ENCODE assay signal across 8 cellular contexts in the genomic region with DNA sequence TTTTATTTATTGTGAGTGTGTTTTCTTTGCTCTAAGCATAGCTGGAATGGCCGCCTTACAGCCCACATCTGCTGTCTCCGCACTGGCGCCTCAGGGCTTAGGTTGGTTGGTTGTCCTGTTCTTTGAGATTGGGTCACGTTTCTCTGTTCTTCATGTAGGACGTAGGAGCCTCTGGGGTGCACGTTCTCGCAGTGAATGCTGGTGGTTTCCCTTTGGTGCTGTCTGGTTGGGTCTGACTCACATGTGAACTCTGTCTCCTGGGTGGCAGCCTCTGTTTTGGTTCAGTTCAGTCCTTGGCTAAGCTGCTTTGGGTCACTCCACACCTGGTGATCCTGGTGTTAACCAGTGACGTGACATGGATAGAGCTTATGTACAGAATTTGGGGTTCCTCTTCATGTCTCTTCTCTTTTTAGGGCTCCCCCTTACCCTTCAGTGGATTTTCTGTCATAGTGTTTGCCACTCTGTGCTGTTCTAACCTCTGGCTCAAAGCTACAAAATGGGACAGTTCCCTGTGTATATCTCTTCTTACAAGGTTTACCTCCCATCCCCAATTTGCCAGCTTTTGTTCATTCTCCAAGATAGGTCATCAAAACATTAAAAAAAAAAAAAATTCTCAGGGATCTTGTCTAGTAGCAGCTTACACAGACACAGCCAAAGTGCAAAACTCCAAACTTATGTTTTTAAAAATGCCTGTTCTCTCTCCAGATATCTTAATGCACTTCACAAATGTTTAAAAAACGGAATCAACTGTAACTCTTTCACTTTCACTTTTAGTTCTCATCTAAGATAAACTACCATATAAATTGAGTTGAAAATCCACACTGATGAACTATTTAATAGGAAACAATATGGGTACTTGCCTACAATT. TPM values are rescaled to one million over a fixed set of nuclear protein-coding genes. Genes with fewer than 3 reads are reported as not detected.
A peak's percentile ranks its signal among the peaks of the same experiment; 100 is the strongest.
DNase-seq lines count a peak whose midpoint lies in the region; ATAC-seq and TF ChIP-seq lines count a peak whose summit lies in the region.

No MANE protein-coding gene starts in this region.

- H3K4me1 Mint-ChIP-seq in CD4-positive, alpha-beta T cell (ENCODE audit: low read depth), result peaks cover 23% of the 10 kb centered on the region
- H3K4me1 Mint-ChIP-seq in activated T-cell treated with anti-CD3 and anti-CD28 coated beads, Interleukin-2, amount 50 U/mL, for 24 hours (ENCODE audit: low read depth), result peaks cover 23% of the 10 kb centered on the region

- no peak for TF ChIP-seq CTCF in CD4-positive, alpha-beta T cell (IDR thresholded peaks at IDR 0.05)

- no peaks in the 10 kb centered on the region for H3K9me3 Mint-ChIP-seq in CD4-positive, alpha-beta T cell
- no peaks in the 10 kb centered on the region for H3K9me3 Mint-ChIP-seq in activated T-cell treated with anti-CD3 and anti-CD28 coated beads, Interleukin-2, amount 50 U/mL, for 24 hours

- DNase-seq in CD4-positive, alpha-beta T cell, result peak; percentile 53 to 71 (median 62)
- peak; percentile 44 for DNase-seq in LoVo (ENCODE audit: low spot score)
- peak; percentile 75 for DNase-seq in activated T-cell treated with anti-CD3 and anti-CD28 coated beads, Interleukin-2, amount 50 U/mL, for 24 hours
- DNase-seq in left ventricle myocardium superior, result peak; percentile 19
- peak; percentile 47 for DNase-seq in stimulated activated CD8-positive, alpha-beta memory T cell treated with anti-CD3 and anti-CD28 coated beads, Interleukin-12 subunit alpha, Interleukin-12 subunit beta, amount 100 ng/mL, for 1 hour (ENCODE audit: low read depth)
- DNase-seq in DMS 273 treated with DMSO at 0.1 percent for 48 hours (lab: John Stamatoyannopoulos, UW), result no peak
- DNase-seq in NCI-H187 (lab: John Stamatoyannopoulos, UW), result no peak

- H3K36me3 Mint-ChIP-seq in CD4-positive, alpha-beta T cell (ENCODE audit: low read depth), result no peaks in the 10 kb centered on the region
- no peaks in the 10 kb centered on the region for H3K36me3 Mint-ChIP-seq in activated T-cell treated with anti-CD3 and anti-CD28 coated beads, Interleukin-2, amount 50 U/mL, for 24 hours (ENCODE audit: low read depth)

- H3K9me3 ChIP-seq in CD4-positive, alpha-beta T cell (ENCODE audit: control insufficient read depth, low read length), result no peaks in the 10 kb centered on the region

- CTCF ChIA-PET in CD4-positive, alpha-beta T cell (lab: Charles Lee), result interaction anchor here (1.3 to 1.5 kb wide), 2 partner anchors 16 to 104 kb away, joined by 3 read pairs; no protein-coding TSS in a partner anchor

- H3K27me3 Mint-ChIP-seq in CD4-positive, alpha-beta T cell, result no peaks in the 10 kb centered on the region
- no peaks in the 10 kb centered on the region for H3K27me3 Mint-ChIP-seq in activated T-cell treated with anti-CD3 and anti-CD28 coated beads, Interleukin-2, amount 50 U/mL, for 24 hours

- H3K27ac ChIP-seq in CD4-positive, alpha-beta T cell (ENCODE audit: low read depth, low read length), result peak overlapping the region; percentile 63

- no peaks in the 10 kb centered on the region for H3K27me3 ChIP-seq in CD4-positive, alpha-beta T cell (ENCODE audit: control insufficient read depth, insufficient read depth, low read length)

- intact Hi-C loops in CD4-positive, alpha-beta T cell (cut with DNase I, micrococcal nuclease), result loop anchor here in 1 of 2 experiments (2.0 kb wide), 1 partner anchor 34 kb away; no protein-coding TSS in a partner anchor
- intact Hi-C loops in left ventricle myocardium superior (cut with micrococcal nuclease), result no loop called here

- H3K4me3 Mint-ChIP-seq in CD4-positive, alpha-beta T cell, result peak overlapping the region; percentile 72
- peak overlapping the region; percentile 71 for H3K4me3 Mint-ChIP-seq in activated T-cell treated with anti-CD3 and anti-CD28 coated beads, Interleukin-2, amount 50 U/mL, for 24 hours

- POLR2A ChIA-PET in CD4-positive, alpha-beta T cell (lab: Charles Lee), result interaction anchor here (0.6 to 3.7 kb wide), 10 partner anchors 10 to 431 kb away, joined by 3 to 20 read pairs (median 4); a partner anchor contains a TSS

- H3K27ac Mint-ChIP-seq in CD4-positive, alpha-beta T cell, result peak overlapping the region; percentile 89
- H3K27ac Mint-ChIP-seq in activated T-cell treated with anti-CD3 and anti-CD28 coated beads, Interleukin-2, amount 50 U/mL, for 24 hours, result peak overlapping the region; percentile 88

- peak; percentile 96 for ATAC-seq in CD4-positive, alpha-beta T cell (ENCODE audit: poor library complexity)
- ATAC-seq in GM21447 (IDR thresholded peaks at IDR 0.05; ENCODE audit: unreplicated experiment) (peak; percentile 99), left ventricle myocardium superior (no peak)

RNA-seq across cellular contexts. Expression of a gene that starts 12.8 kb away (rescaled TPM):
- 10 to 100 TPM; 20.4 to 21.2 TPM for total RNA-seq in CD4-positive, alpha-beta T cell
- total RNA-seq in left ventricle myocardium superior, result 13.4 TPM

Comparison
In these comparisons a context has a peak if more than half of its experiments do, and no peak if none do; other contexts are left out.
1. DNase-seq: peak in CD4-positive, alpha-beta T cell (10 of 10), LoVo (single experiment), activated T-cell treated with anti-CD3 and anti-CD28 coated beads, Interleukin-2, amount 50 U/mL, for 24 hours (single experiment), left ventricle myocardium superior (single experiment) and stimulated activated CD8-positive, alpha-beta memory T cell treated with anti-CD3 and anti-CD28 coated beads, Interleukin-12 subunit alpha, Interleukin-12 subunit beta, amount 100 ng/mL, for 1 hour (single experiment); none in DMS 273 treated with DMSO at 0.1 percent for 48 hours (single experiment) and NCI-H187 (0 of 2).